16 cellular contexts compared by ENCODE assay signal in genomic region chr17:17127156-17127555, GRCh38.
DNase-seq lines count a peak whose midpoint lies in the region; ATAC-seq, FAIRE-seq and TF ChIP-seq lines count a peak whose summit lies in the region.
"Had no signal": no experiment of that assay in that cellular context is flagged by ENCODE, and none has a peak within 500 bp of the region (broad histone marks: within the 10 kb centered on the region; RNA-seq: fewer than 3 reads in every experiment).

No MANE protein-coding gene starts in this region.

- H3K4me1 Mint-ChIP-seq in activated CD8-positive, alpha-beta T cell treated with anti-CD3 and anti-CD28 coated beads, Interleukin-2, amount 10 ng/mL, durations not matched to agents 7 days and 5 days (ENCODE audit: low read depth) = peaks cover 49% of the 10 kb centered on the region

- no peak overlapping the region for H3K4me2 ChIP-seq in osteoblast (ENCODE audit: insufficient read depth, low read length)

- TF ChIP-seq POLR2A in testis (IDR thresholded peaks at IDR 0.05) = no peak

- peak overlapping the region; percentile 60 for H3K4me3 Mint-ChIP-seq in activated CD8-positive, alpha-beta T cell treated with anti-CD3 and anti-CD28 coated beads, Interleukin-2, amount 10 ng/mL, durations not matched to agents 7 days and 5 days
- H3K4me3 Mint-ChIP-seq: activated T-helper 1 cell treated with anti-CD3 and anti-CD28 coated beads, Interleukin-12 subunit alpha, Interleukin-12 subunit beta, Interleukin-2, Interleukin-4 antibody, amounts not matched to agents 30 ng/mL and 10 ng/mL and 1 ng/mL, durations not matched to agents 14 hours and 24 hours and 36 hours; memory B cell had no signal

- H4K20me1 ChIP-seq in osteoblast (ENCODE audit: insufficient read depth, low read length) = peaks cover 90% of the 10 kb centered on the region

- H3K4me3 ChIP-seq in kidney (ENCODE audit: low read length in 2 of 2) (no peak overlapping the region), testis (no peak overlapping the region), osteoblast (ENCODE audit: insufficient read depth, low read length) (no peak overlapping the region)

- peaks cover 9% of the 10 kb centered on the region for H3K36me3 Mint-ChIP-seq in activated CD8-positive, alpha-beta T cell treated with anti-CD3 and anti-CD28 coated beads, Interleukin-2, amount 10 ng/mL, durations not matched to agents 7 days and 5 days (ENCODE audit: low read depth)

- H3K27ac Mint-ChIP-seq in activated CD8-positive, alpha-beta T cell treated with anti-CD3 and anti-CD28 coated beads, Interleukin-2, amount 10 ng/mL, durations not matched to agents 7 days and 5 days = peak overlapping the region; percentile 87
- H3K27ac Mint-ChIP-seq: activated T-helper 1 cell treated with anti-CD3 and anti-CD28 coated beads, Interleukin-12 subunit alpha, Interleukin-12 subunit beta, Interleukin-2, Interleukin-4 antibody, amounts not matched to agents 30 ng/mL and 10 ng/mL and 1 ng/mL, durations not matched to agents 14 hours and 24 hours and 36 hours; memory B cell had no signal

- H3K4me1 ChIP-seq in kidney (ENCODE audit: control insufficient read depth in 1 of 2, insufficient read depth in 1 of 2, low read depth in 1 of 2, low read length in 2 of 2) = peaks cover 0 to 15% of the 10 kb centered on the region in 2 donors
- peaks cover 10% of the 10 kb centered on the region for H3K4me1 ChIP-seq in testis
- H3K4me1 ChIP-seq in osteoblast (ENCODE audit: insufficient read depth, low read length) = peaks cover 8% of the 10 kb centered on the region

- H3K9me3 ChIP-seq in kidney (ENCODE audit: control insufficient read depth in 1 of 2, low read length in 2 of 2) = no peaks in the 10 kb centered on the region
- H3K9me3 ChIP-seq in testis = no peaks in the 10 kb centered on the region
- H3K9me3 ChIP-seq in osteoblast (ENCODE audit: low read depth, low read length) = no peaks in the 10 kb centered on the region

- CTCF ChIA-PET in activated CD8-positive, alpha-beta T cell treated with anti-CD3 and anti-CD28 coated beads, Interleukin-2, amount 10 ng/mL, durations not matched to agents 7 days and 5 days (lab: Charles Lee) = interaction anchor here (1.1 to 1.6 kb wide), 2 partner anchors 19 to 135 kb away, joined by 3 to 5 read pairs; no protein-coding TSS in a partner anchor

- TF ChIP-seq CTCF in kidney (IDR thresholded peaks at IDR 0.05; ENCODE audit: borderline replicate concordance, extremely low read depth, insufficient read depth) (no peak), testis (IDR thresholded peaks at IDR 0.05) (no peak), osteoblast (IDR thresholded peaks at IDR 0.05; ENCODE audit: extremely low read depth, low read depth, low read length) (no peak)

- H3K27me3 ChIP-seq in testis = no peaks in the 10 kb centered on the region
- no peaks in the 10 kb centered on the region for H3K27me3 ChIP-seq in osteoblast (ENCODE audit: insufficient read depth, low read length)

- peak; percentile 27 for DNase-seq in Right ventricle myocardium superior
- no peak for DNase-seq in left cardiac atrium
- no peak for DNase-seq in activated CD8-positive, alpha-beta T cell treated with anti-CD3 and anti-CD28 coated beads, Interleukin-2, amount 10 ng/mL, durations not matched to agents 7 days and 5 days
- peak; percentile 43 for DNase-seq in kidney
- no peak for DNase-seq in mesenteric fat pad (ENCODE audit: low spot score)
- no peak for DNase-seq in testis
- no peak for DNase-seq in osteoblast (ENCODE audit: insufficient read length, low spot score, missing footprints)
- DNase-seq in NCI-H748 treated with DMSO at 0.1 percent for 48 hours (lab: John Stamatoyannopoulos, UW) = no peak
- DNase-seq: activated CD4-positive, alpha-beta T cell treated with anti-CD3 and anti-CD28 coated beads for 1 hour; amniotic stem cell; cortex of kidney; GOT3; Kasumi-1; NCI-H1436 had no signal

- 86 to 90% methylated on average over 3 to 5 of the region's 6 CpGs for WGBS in testis, 2 donors

- POLR2A ChIA-PET in activated CD8-positive, alpha-beta T cell treated with anti-CD3 and anti-CD28 coated beads, Interleukin-2, amount 10 ng/mL, durations not matched to agents 7 days and 5 days (lab: Charles Lee) = no interaction called here

- peaks cover 95% of the 10 kb centered on the region for H3K79me2 ChIP-seq in osteoblast (ENCODE audit: insufficient read depth, low read length)

- H2AFZ ChIP-seq in osteoblast (ENCODE audit: low read length) = no peak overlapping the region

- no peak for FAIRE-seq in kidney (lab: Jason Lieb, UNC)

- no peaks in the 10 kb centered on the region for H3K27me3 Mint-ChIP-seq in activated CD8-positive, alpha-beta T cell treated with anti-CD3 and anti-CD28 coated beads, Interleukin-2, amount 10 ng/mL, durations not matched to agents 7 days and 5 days (ENCODE audit: low read depth)
- H3K27me3 Mint-ChIP-seq: memory B cell had no signal

- H3K9ac ChIP-seq in kidney (ENCODE audit: low read length in 2 of 2) = no peak overlapping the region

- intact Hi-C loops in Right ventricle myocardium superior (cut with DNase I) (no loop called here), left cardiac atrium (cut with DNase I) (no loop called here), kidney (cut with DNase I) (no loop called here), testis (cut with DNase I; ENCODE audit: low total_unique reads) (no loop called here)

- H3K27ac ChIP-seq in kidney (ENCODE audit: low read depth in 2 of 2, low read length in 2 of 2) (no peak overlapping the region), testis (no peak overlapping the region), osteoblast (ENCODE audit: low read depth, low read length) (no peak overlapping the region)

- no peaks in the 10 kb centered on the region for H3K9me3 Mint-ChIP-seq in activated CD8-positive, alpha-beta T cell treated with anti-CD3 and anti-CD28 coated beads, Interleukin-2, amount 10 ng/mL, durations not matched to agents 7 days and 5 days (ENCODE audit: insufficient read depth)
- H3K9me3 Mint-ChIP-seq: activated T-helper 1 cell treated with anti-CD3 and anti-CD28 coated beads, Interleukin-12 subunit alpha, Interleukin-12 subunit beta, Interleukin-2, Interleukin-4 antibody, amounts not matched to agents 30 ng/mL and 10 ng/mL and 1 ng/mL, durations not matched to agents 14 hours and 24 hours and 36 hours; memory B cell had no signal

- H3K36me3 ChIP-seq in kidney (ENCODE audit: control insufficient read depth in 1 of 2, insufficient read depth in 2 of 2, low read length in 2 of 2) (peaks cover 21 to 43% of the 10 kb centered on the region in 2 donors), testis (ENCODE audit: low read depth, missing control alignments) (no peaks in the 10 kb centered on the region), osteoblast (ENCODE audit: insufficient read depth, low read length) (peaks cover 51% of the 10 kb centered on the region)

- ATAC-seq in Right ventricle myocardium superior (ENCODE audit: poor library complexity) (no peak), left cardiac atrium (no peak)
- no peak for ATAC-seq in activated CD8-positive, alpha-beta T cell treated with anti-CD3 and anti-CD28 coated beads, Interleukin-2, amount 10 ng/mL, durations not matched to agents 7 days and 5 days

Comparison
In these comparisons a context has a peak if more than half of its experiments do, and no peak if none do; other contexts are left out.
1. DNase-seq: peak in Right ventricle myocardium superior (single experiment) and kidney (single experiment); none in left cardiac atrium (single experiment), activated CD8-positive, alpha-beta T cell treated with anti-CD3 and anti-CD28 coated beads, Interleukin-2, amount 10 ng/mL, durations not matched to agents 7 days and 5 days (single experiment), mesenteric fat pad (single experiment), testis (single experiment), osteoblast (single experiment) and NCI-H748 treated with DMSO at 0.1 percent for 48 hours (single experiment).